Comparison of ENCODE assay signal across 22 cellular contexts in the genomic region with DNA sequence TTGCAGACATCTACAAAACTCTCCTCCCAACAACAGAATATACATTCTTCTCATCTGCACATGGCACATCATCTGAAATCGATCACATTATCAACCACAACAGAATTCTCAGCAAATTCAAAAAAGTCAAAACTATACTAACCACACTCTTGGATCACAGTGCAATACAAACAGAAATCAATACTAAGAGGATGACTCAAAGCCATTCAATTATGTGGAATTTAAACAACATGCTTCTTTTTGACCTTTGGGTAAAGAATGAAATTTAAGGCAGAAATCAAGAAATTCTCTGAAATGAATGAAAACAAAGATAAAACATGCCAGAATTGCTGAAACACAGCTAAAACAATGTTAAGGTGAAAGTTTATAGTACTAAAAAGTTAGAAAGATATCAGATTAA.
DNase-seq lines count a peak whose midpoint lies in the region; ATAC-seq and TF ChIP-seq lines count a peak whose summit lies in the region.
"Had no signal": no experiment of that assay in that cellular context is flagged by ENCODE, and none has a peak within 500 bp of the region (broad histone marks: within the 10 kb centered on the region; RNA-seq: fewer than 3 reads in every experiment).

No MANE protein-coding gene starts in this region.

- H3K9me3 ChIP-seq in RWPE2 (ENCODE audit: severe bottlenecking) = no peaks in the 10 kb centered on the region
- no peaks in the 10 kb centered on the region for H3K9me3 ChIP-seq in fibroblast of lung (ENCODE audit: control insufficient read depth, insufficient read depth, low read depth, low read length)
- H3K9me3 ChIP-seq in skeletal muscle satellite cell (replicated peaks; ENCODE audit: low read length) = no peaks in the 10 kb centered on the region
- no peaks in the 10 kb centered on the region for H3K9me3 ChIP-seq in CD4-positive, alpha-beta memory T cell (ENCODE audit: control insufficient read depth in 1 of 2, low read length in 2 of 2)

- H3K27ac ChIP-seq in RWPE2 (ENCODE audit: poor library complexity, severe bottlenecking) (peak overlapping the region; percentile 19), fibroblast of lung (ENCODE audit: insufficient read depth, low read length) (no peak overlapping the region)
- H3K27ac ChIP-seq in CD4-positive, alpha-beta memory T cell (ENCODE audit: low read depth, low read length) = no peak overlapping the region
- H3K27ac ChIP-seq: BLaER1 had no signal

- intact Hi-C loops in CD4-positive, alpha-beta memory T cell (cut with micrococcal nuclease) = no loop called here

- H3K27me3 ChIP-seq in RWPE2 (ENCODE audit: insufficient read depth, poor library complexity, severe bottlenecking) = no peaks in the 10 kb centered on the region
- no peaks in the 10 kb centered on the region for H3K27me3 ChIP-seq in fibroblast of lung (ENCODE audit: control insufficient read depth, insufficient read depth, low read length)
- no peaks in the 10 kb centered on the region for H3K27me3 ChIP-seq in skeletal muscle satellite cell (ENCODE audit: control insufficient read depth, insufficient read depth, low read length)
- no peaks in the 10 kb centered on the region for H3K27me3 ChIP-seq in CD4-positive, alpha-beta memory T cell (ENCODE audit: insufficient read depth, low read length)
- H3K27me3 ChIP-seq: BLaER1 had no signal

- H3K4me2 ChIP-seq in fibroblast of lung (ENCODE audit: extremely low read depth, insufficient read depth, low read length) (peak overlapping the region; percentile 15), skeletal muscle satellite cell (ENCODE audit: low read length) (peak overlapping the region; percentile 40)
- H3K4me2 ChIP-seq: BLaER1 had no signal

- no peak overlapping the region for H3K27ac Mint-ChIP-seq in HFFc6
- H3K27ac Mint-ChIP-seq in CD4-positive, alpha-beta memory T cell = no peak overlapping the region
- H3K27ac Mint-ChIP-seq: CD4-positive, alpha-beta T cell had no signal

- no peaks in the 10 kb centered on the region for H3K36me3 Mint-ChIP-seq in HFFc6 (ENCODE audit: low read depth)
- H3K36me3 Mint-ChIP-seq in CD4-positive, alpha-beta memory T cell = no peaks in the 10 kb centered on the region

- POLR2A ChIA-PET in CD4-positive, alpha-beta memory T cell (lab: Charles Lee; ENCODE audit: partially characterized antibody) = no interaction called here

- 0 out of 3 replicates have a peak, but pooled peaks have one; percentile 38 for ATAC-seq in RWPE2 (ENCODE audit: low read depth)
- ATAC-seq: Right ventricle myocardium inferior had no signal

- H3K4me1 ChIP-seq in RWPE2 (ENCODE audit: insufficient read depth, poor library complexity, severe bottlenecking) (peaks cover 20% of the 10 kb centered on the region), fibroblast of lung (ENCODE audit: control insufficient read depth, extremely low read depth, insufficient read depth, low read length) (no peaks in the 10 kb centered on the region), skeletal muscle satellite cell (ENCODE audit: control insufficient read depth, insufficient read depth, low read length) (peaks cover 12% of the 10 kb centered on the region)
- H3K4me1 ChIP-seq in CD4-positive, alpha-beta memory T cell (ENCODE audit: insufficient read depth, low read length) = no peaks in the 10 kb centered on the region
- H3K4me1 ChIP-seq: BLaER1, Caco-2 had no signal

- H4K20me1 ChIP-seq in fibroblast of lung (ENCODE audit: control insufficient read depth, extremely low read depth, insufficient read depth, low read length) = no peaks in the 10 kb centered on the region
- H4K20me1 ChIP-seq: BLaER1 had no signal

- peaks cover 3% of the 10 kb centered on the region for H3K27me3 Mint-ChIP-seq in HFFc6 (ENCODE audit: insufficient read depth)
- no peaks in the 10 kb centered on the region for H3K27me3 Mint-ChIP-seq in CD4-positive, alpha-beta memory T cell
- H3K27me3 Mint-ChIP-seq: CD4-positive, alpha-beta T cell had no signal

- H3K9ac ChIP-seq in fibroblast of lung (ENCODE audit: insufficient read depth, low read length) (no peak overlapping the region), skeletal muscle satellite cell (ENCODE audit: low read depth, low read length) (no peak overlapping the region)
- H3K9ac ChIP-seq: BLaER1 had no signal

- DNase-seq in HFFc6 (no peak), RWPE2 (ENCODE audit: low spot score) (no peak), fibroblast of lung (ENCODE audit: low read depth in 2 of 2) (peak; percentile 55 to 60), NCI-H510A (lab: John Stamatoyannopoulos, UW) (no peak), NCI-H1092 treated with DMSO at 0.1 percent for 48 hours (lab: John Stamatoyannopoulos, UW) (no peak)
- DNase-seq in CD4-positive, alpha-beta memory T cell = no peak
- DNase-seq: ACHN; Caco-2; CD4-positive, alpha-beta T cell; DMS 273 treated with DMSO at 0.1 percent for 48 hours; GDM1; KG1; NCI-H1105; NCI-H146; NCI-H2029 treated with DMSO at 0.1 percent for 48 hours; NCI-H226; NCI-H524; NCI-H774; SW 1271 had no signal

- no peak overlapping the region for H3K4me3 ChIP-seq in RWPE2 (ENCODE audit: severe bottlenecking)
- H3K4me3 ChIP-seq in fibroblast of lung (replicated peaks in 1 of 4; ENCODE audit: control extremely low read depth in 1 of 4, insufficient read depth in 1 of 4, low read depth in 3 of 4, low read length in 4 of 4) = no peak overlapping the region
- H3K4me3 ChIP-seq in skeletal muscle satellite cell (ENCODE audit: low read length) = no peak overlapping the region
- no peak overlapping the region for H3K4me3 ChIP-seq in CD4-positive, alpha-beta memory T cell (ENCODE audit: low read length in 2 of 2)
- H3K4me3 ChIP-seq: BLaER1 had no signal

- H3K4me1 Mint-ChIP-seq in HFFc6 (ENCODE audit: low read depth) = peaks cover 46% of the 10 kb centered on the region
- H3K4me1 Mint-ChIP-seq in CD4-positive, alpha-beta memory T cell = no peaks in the 10 kb centered on the region

- TF ChIP-seq CTCF in HFFc6 (IDR thresholded peaks at IDR 0.05) (no peak), RWPE2 (IDR thresholded peaks at IDR 0.05; ENCODE audit: poor library complexity, severe bottlenecking) (no peak), fibroblast of lung (conservative IDR thresholded peaks at IDR 0.05 in 1 of 2, IDR thresholded peaks at IDR 0.05 in 1 of 2; ENCODE audit: low read depth in 1 of 2, low read length in 2 of 2) (no peak)

- H3K79me2 ChIP-seq in fibroblast of lung (ENCODE audit: control insufficient read depth, insufficient read depth, low read length) = no peaks in the 10 kb centered on the region

- H2AFZ ChIP-seq in fibroblast of lung (ENCODE audit: low read length) = no peak overlapping the region

- H3K36me3 ChIP-seq in RWPE2 (ENCODE audit: low read depth) = no peaks in the 10 kb centered on the region
- no peaks in the 10 kb centered on the region for H3K36me3 ChIP-seq in fibroblast of lung (ENCODE audit: control insufficient read depth, insufficient read depth, low read length)
- no peaks in the 10 kb centered on the region for H3K36me3 ChIP-seq in skeletal muscle satellite cell (ENCODE audit: insufficient read depth, low read length)
- H3K36me3 ChIP-seq in CD4-positive, alpha-beta memory T cell (ENCODE audit: insufficient read depth, low read length) = no peaks in the 10 kb centered on the region
- H3K36me3 ChIP-seq: BLaER1 had no signal

- H3K4me3 Mint-ChIP-seq in HFFc6 = peak overlapping the region; percentile 13
- no peak overlapping the region for H3K4me3 Mint-ChIP-seq in CD4-positive, alpha-beta memory T cell
- H3K4me3 Mint-ChIP-seq: CD4-positive, alpha-beta T cell had no signal

- H3K9me3 Mint-ChIP-seq in HFFc6 = 0 out of 2 replicates have a peak, but pooled peaks cover 4% of the 10 kb centered on the region
- peaks cover 0 to 12% (median 5%) of the 10 kb centered on the region in 8 donors for H3K9me3 Mint-ChIP-seq in CD4-positive, alpha-beta memory T cell

- CTCF ChIA-PET in CD4-positive, alpha-beta memory T cell (lab: Charles Lee; ENCODE audit: partially characterized antibody) = no interaction called here

Comparison
In these comparisons a context has a peak if more than half of its experiments do, and no peak if none do; other contexts are left out.
1. DNase-seq: peak in fibroblast of lung (2 of 2); none in HFFc6 (single experiment), RWPE2 (single experiment), NCI-H510A (single experiment), NCI-H1092 treated with DMSO at 0.1 percent for 48 hours (single experiment) and CD4-positive, alpha-beta memory T cell (0 of 5).